In the genomic region with DNA sequence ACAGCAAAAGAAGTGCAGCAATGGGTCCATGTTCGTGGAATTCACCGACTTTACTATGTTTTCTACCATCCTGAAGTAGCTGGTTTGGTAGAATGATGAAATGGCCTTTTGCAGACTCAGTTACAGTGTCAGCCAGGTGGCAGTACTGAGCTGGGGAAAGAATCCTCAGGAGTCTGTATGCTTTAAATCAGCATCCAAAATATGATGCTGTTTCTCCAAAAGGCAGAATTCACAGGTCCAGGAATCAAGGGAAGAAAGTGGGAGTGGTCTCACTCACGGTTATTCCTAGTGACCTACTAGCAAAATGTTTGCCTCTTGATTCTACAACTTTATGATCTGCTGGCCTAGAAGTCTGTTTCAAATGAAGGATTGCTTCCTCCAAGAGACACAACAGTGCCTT, we compare ENCODE assay signal across 7 cellular contexts.
DNase-seq lines count a peak whose midpoint lies in the region; ATAC-seq and TF ChIP-seq lines count a peak whose summit lies in the region.
"Not testable (repeated sequence)": the region's sequence is repeated elsewhere in the genome, so short reads cannot be mapped to it uniquely, and the experiment has no call there.

No MANE protein-coding gene starts in this region.

- H3K4me1 ChIP-seq in DND-41 (ENCODE audit: insufficient read depth, low read length); HCT116 (ENCODE audit: control insufficient read depth in 1 of 2, insufficient read depth in 2 of 2, low read length in 2 of 2); heart right ventricle: not testable (repeated sequence)

- POLR2A ChIA-PET in HCT116 (lab: Charles Lee), result not testable (repeated sequence)

- H3K4me2 ChIP-seq in DND-41 (ENCODE audit: insufficient read depth, low read length); HCT116 (ENCODE audit: low read length): not testable (repeated sequence)

- not testable (repeated sequence) for H3K27me3 ChIP-seq in DND-41 (ENCODE audit: insufficient read depth, low read length, poor library complexity); HCT116 (ENCODE audit: insufficient read depth, low read length); heart right ventricle

- not testable (repeated sequence) for H3K27ac ChIP-seq in DND-41 (ENCODE audit: low read length); HCT116 (ENCODE audit: low read depth, low read length); VCaP; heart right ventricle

- not testable (repeated sequence) for DNase-seq in DND-41, heart right ventricle
- peak; percentile 22 for DNase-seq in HCT116 (ENCODE audit: low read depth, low spot score)
- DNase-seq in NB4 (ENCODE audit: low read depth), result peak; percentile 14
- peak; percentile 32 for DNase-seq in dermis blood vessel endothelial cell
- DNase-seq in myocyte (ENCODE audit: low read depth), result peak; percentile 3

- H2AFZ ChIP-seq in DND-41 (ENCODE audit: low read depth, low read length), result not testable (repeated sequence)
- H2AFZ ChIP-seq in HCT116 (ENCODE audit: low read depth, low read length, poor library complexity, severe bottlenecking), result peak overlapping the region; percentile 42

- not testable (repeated sequence) for ATAC-seq in DND-41 (ENCODE audit: insufficient read depth, low read depth); HCT116; heart right ventricle

- RAD21 ChIA-PET in HCT116 (lab: Charles Lee; ENCODE audit: low non-redundant PET in 1 of 2, low total read pairs in 2 of 2, uncharacterized antibody in 2 of 2, unreplicated experiment in 2 of 2), result not testable (repeated sequence)

- not testable (repeated sequence) for H3K79me2 ChIP-seq in DND-41 (ENCODE audit: insufficient read depth, low read length); HCT116 (ENCODE audit: insufficient read depth, low read length)

- peak; percentile 61 for TF ChIP-seq CTCF in DND-41 (IDR thresholded peaks at IDR 0.05; ENCODE audit: borderline replicate concordance, extremely low read depth, low read length, poor library complexity, severe bottlenecking)
- TF ChIP-seq CTCF in HCT116 (IDR thresholded peaks at IDR 0.05 in 2 of 3, conservative IDR thresholded peaks at IDR 0.05 in 1 of 3; ENCODE audit: borderline replicate concordance in 1 of 3, insufficient read depth in 1 of 3, low read depth in 2 of 3, low read length in 2 of 3), result peak; percentile 52 to 84 (median 79)
- TF ChIP-seq CTCF in NB4 (IDR thresholded peaks at IDR 0.05; ENCODE audit: low read depth, low read length), result peak; percentile 35
- peak; percentile 68 for TF ChIP-seq CTCF in VCaP (conservative IDR thresholded peaks at IDR 0.05)
- TF ChIP-seq CTCF in heart right ventricle (IDR thresholded peaks at IDR 0.05), result peak; percentile 7 to 63 (median 48)

- TF ChIP-seq POLR2A in HCT116 (IDR thresholded peaks at IDR 0.05; ENCODE audit: borderline replicate concordance, extremely low read depth, insufficient read depth, insufficient read length); NB4 (IDR thresholded peaks at IDR 0.05; ENCODE audit: extremely low read depth, insufficient read length): not testable (repeated sequence)

- intact Hi-C loops in HCT116 (cut with micrococcal nuclease); heart right ventricle (cut with DNase I): not testable (repeated sequence)

- not testable (repeated sequence) for H3K9me3 ChIP-seq in DND-41 (ENCODE audit: insufficient read depth, low read length, severe bottlenecking); HCT116 (ENCODE audit: control insufficient read depth in 1 of 2, insufficient read depth in 1 of 2, low read depth in 1 of 2, low read length in 2 of 2); heart right ventricle

- BruUV-seq in HCT116 (replicated peaks; lab: Mats Ljungman, UMichigan), result not testable (repeated sequence)

- not testable (repeated sequence) for H3K9me2 ChIP-seq in HCT116 (ENCODE audit: insufficient read depth)

- H4K20me1 ChIP-seq in DND-41 (ENCODE audit: insufficient read depth, low read length); HCT116 (ENCODE audit: insufficient read depth): not testable (repeated sequence)

- CTCF ChIA-PET in HCT116 (lab: Charles Lee), result not testable (repeated sequence)

- TF ChIP-seq RAD21 in HCT116 (IDR thresholded peaks at IDR 0.05; ENCODE audit: low read depth), result peak; percentile 66

- not testable (repeated sequence) for H3K36me3 ChIP-seq in DND-41 (ENCODE audit: insufficient read depth, low read length); HCT116 (ENCODE audit: control insufficient read depth in 1 of 2, insufficient read depth in 2 of 2, low read length in 2 of 2); heart right ventricle

- H3K9ac ChIP-seq in DND-41 (ENCODE audit: low read depth, low read length); HCT116 (ENCODE audit: low read length): not testable (repeated sequence)

- H3K4me3 ChIP-seq in DND-41 (ENCODE audit: low read depth in 1 of 2, low read length in 2 of 2); HCT116 (replicated peaks in 1 of 2; ENCODE audit: low read depth in 1 of 2, low read length in 2 of 2); NB4 (ENCODE audit: low read depth, low read length); heart right ventricle: not testable (repeated sequence)

- whole genome bisulfite sequencing in heart right ventricle, 2 donors, result 33 to 54% methylated on average over 3 of the region's 3 CpGs

TF ChIP-seq in HCT116, 20 proteins besides CTCF, POLR2A, EP300 and RAD21:
- TF ChIP-seq CBX3 (IDR thresholded peaks at IDR 0.05; ENCODE audit: low read depth), result peak; percentile 67; the same call in 1 of the 2 replicates
